In the genomic region with DNA sequence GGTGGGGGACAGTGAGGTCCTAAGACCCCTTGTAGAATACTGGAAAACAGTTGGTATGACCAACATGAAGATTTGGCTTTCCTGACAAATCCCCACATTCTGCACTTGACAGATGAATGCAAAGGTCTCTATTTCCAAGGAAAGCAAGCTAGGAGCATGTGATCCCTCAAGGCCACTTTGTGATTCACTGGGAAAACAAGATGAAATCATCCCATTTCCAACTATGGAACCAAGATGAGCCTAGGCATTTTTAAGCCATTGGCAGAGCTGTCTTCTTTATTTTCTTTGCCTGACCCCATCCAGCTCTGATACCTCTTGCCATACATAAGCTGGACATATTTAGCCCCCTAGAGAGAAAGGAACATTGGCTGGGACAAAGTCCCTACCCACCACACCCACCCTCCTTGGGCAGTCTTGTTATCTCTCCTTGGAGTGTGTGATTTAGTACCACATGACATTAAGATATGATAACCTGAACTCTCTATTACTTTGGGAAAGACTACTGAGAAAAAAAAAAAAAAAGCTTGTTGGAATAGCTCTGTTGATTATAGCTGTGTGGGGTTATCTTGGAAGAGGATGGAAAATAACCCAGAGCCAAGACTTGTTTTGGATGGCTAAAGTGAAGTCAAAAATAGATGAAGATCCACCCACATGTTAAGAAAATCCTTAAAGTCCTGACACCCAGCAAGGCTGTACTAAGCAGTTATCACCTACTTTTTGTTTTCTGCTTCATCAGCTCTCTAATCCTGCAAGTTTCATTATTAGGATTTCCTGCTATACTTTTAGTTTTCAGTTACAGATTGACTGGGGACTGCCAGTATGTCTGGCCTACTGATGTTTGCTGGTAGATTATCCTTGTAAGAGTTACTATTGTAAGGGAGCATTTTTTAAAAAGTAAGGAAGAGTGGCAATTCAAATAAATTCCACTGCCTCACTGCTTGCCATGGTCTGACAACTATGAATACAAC, we compare ENCODE assay signal across 10 cellular contexts.
DNase-seq lines count a peak whose midpoint lies in the region; ATAC-seq and TF ChIP-seq lines count a peak whose summit lies in the region.
"Had no signal": no experiment of that assay in that cellular context is flagged by ENCODE, and none has a peak within 500 bp of the region (broad histone marks: within the 10 kb centered on the region; RNA-seq: fewer than 3 reads in every experiment).

No MANE protein-coding gene starts in this region.

- peaks cover 22% of the 10 kb centered on the region for H3K4me1 Mint-ChIP-seq in nephron progenitor cell
- peaks cover 8 to 11% of the 10 kb centered on the region in 2 donors for H3K4me1 Mint-ChIP-seq in effector memory CD8-positive, alpha-beta T cell (ENCODE audit: low read depth in 2 of 2)
- peaks cover 0 to 15% (median 9%) of the 10 kb centered on the region in 3 donors for H3K4me1 Mint-ChIP-seq in CD8-positive, alpha-beta memory T cell

- peak; percentile 89 for ATAC-seq in GM18861 (IDR thresholded peaks at IDR 0.05; ENCODE audit: unreplicated experiment)
- peak; percentile 84 for ATAC-seq in GM21717 (IDR thresholded peaks at IDR 0.05; ENCODE audit: unreplicated experiment)
- ATAC-seq in HG03565 (IDR thresholded peaks at IDR 0.05; ENCODE audit: unreplicated experiment) = peak; percentile 84
- no peak for ATAC-seq in effector memory CD8-positive, alpha-beta T cell (replicated peaks)

- peak; percentile 20 for DNase-seq in kidney tubule cell (ENCODE audit: low spot score)
- DNase-seq in nephron progenitor cell = no peak
- no peak for DNase-seq in effector memory CD8-positive, alpha-beta T cell
- DNase-seq in CD8-positive, alpha-beta memory T cell = no peak
- DNase-seq in LoVo (ENCODE audit: low spot score) = no peak
- DNase-seq: NCI-H1105 had no signal

- H3K27ac Mint-ChIP-seq in nephron progenitor cell = no peak overlapping the region
- peak overlapping the region in 1 of 2 donors; percentile 33 for H3K27ac Mint-ChIP-seq in effector memory CD8-positive, alpha-beta T cell
- peak overlapping the region in 1 of 8 donors; percentile 45 for H3K27ac Mint-ChIP-seq in CD8-positive, alpha-beta memory T cell

- no peak for TF ChIP-seq CTCF in nephron progenitor cell (IDR thresholded peaks at IDR 0.05)

- H3K4me1 ChIP-seq in CD8-positive, alpha-beta memory T cell (ENCODE audit: insufficient read depth, low read length) = no peaks in the 10 kb centered on the region

- no peaks in the 10 kb centered on the region for H3K36me3 ChIP-seq in CD8-positive, alpha-beta memory T cell (ENCODE audit: insufficient read depth, low read length)

- no peaks in the 10 kb centered on the region for H3K9me3 ChIP-seq in CD8-positive, alpha-beta memory T cell (ENCODE audit: low read length)

- CTCF ChIA-PET in CD8-positive, alpha-beta memory T cell (lab: Charles Lee) = interaction anchor here (0.6 kb wide), 1 partner anchor 230 kb away, joined by 3 read pairs; no protein-coding TSS in a partner anchor

- POLR2A ChIA-PET in CD8-positive, alpha-beta memory T cell (lab: Charles Lee) = no interaction called here

- no peak overlapping the region for H3K27ac ChIP-seq in CD8-positive, alpha-beta memory T cell (ENCODE audit: low read depth, low read length)

- no peak overlapping the region for H3K4me3 Mint-ChIP-seq in nephron progenitor cell
- H3K4me3 Mint-ChIP-seq in effector memory CD8-positive, alpha-beta T cell = no peak overlapping the region
- no peak overlapping the region for H3K4me3 Mint-ChIP-seq in CD8-positive, alpha-beta memory T cell

- H3K36me3 Mint-ChIP-seq in nephron progenitor cell (ENCODE audit: low read depth) = no peaks in the 10 kb centered on the region
- no peaks in the 10 kb centered on the region for H3K36me3 Mint-ChIP-seq in effector memory CD8-positive, alpha-beta T cell (ENCODE audit: insufficient read depth)
- H3K36me3 Mint-ChIP-seq in CD8-positive, alpha-beta memory T cell = no peaks in the 10 kb centered on the region

- H3K27me3 ChIP-seq in CD8-positive, alpha-beta memory T cell (ENCODE audit: insufficient read depth, low read length, poor library complexity, severe bottlenecking) = no peaks in the 10 kb centered on the region

- H3K27me3 Mint-ChIP-seq in nephron progenitor cell (ENCODE audit: low read depth, poor library complexity) = no peaks in the 10 kb centered on the region
- H3K27me3 Mint-ChIP-seq in effector memory CD8-positive, alpha-beta T cell = no peaks in the 10 kb centered on the region
- H3K27me3 Mint-ChIP-seq in CD8-positive, alpha-beta memory T cell = peaks cover 0 to 1% of the 10 kb centered on the region in 2 donors

- H3K4me3 ChIP-seq in CD8-positive, alpha-beta memory T cell (ENCODE audit: low read length) = no peak overlapping the region
- H3K4me3 ChIP-seq: lung had no signal

- H3K9me3 Mint-ChIP-seq in nephron progenitor cell = no peaks in the 10 kb centered on the region
- no peaks in the 10 kb centered on the region for H3K9me3 Mint-ChIP-seq in effector memory CD8-positive, alpha-beta T cell
- H3K9me3 Mint-ChIP-seq in CD8-positive, alpha-beta memory T cell = no peaks in the 10 kb centered on the region
